In genomic region chr21:44858291-44858690, GRCh38 we compare ENCODE assay signal across 2 cellular contexts.
A peak's percentile ranks its signal among the peaks of the same experiment; 100 is the strongest.
TF ChIP-seq lines count a peak whose summit lies in the region.

No MANE protein-coding gene starts in this region.

TF ChIP-seq in K562, 482 proteins besides CTCF, POLR2A, EP300 and RAD21:
- TF ChIP-seq KDM2B (CRISPR knock-in tag; IDR thresholded peaks at IDR 0.05) (no peak), U2AF2 (optimal IDR thresholded peaks at IDR 0.05; ENCODE audit: low read depth, low read length) (no peak), POLR2G (IDR thresholded peaks at IDR 0.05; ENCODE audit: low read depth, low read length) (0 out of 2 replicates have a peak, but pooled peaks have one; percentile 29), ZFP91 (CRISPR knock-in tag; IDR thresholded peaks at IDR 0.05) (no peak)

TF ChIP-seq in HEK293T, 16 proteins besides CTCF, POLR2A, EP300 and RAD21:
- no peak for TF ChIP-seq FOXK2 (IDR thresholded peaks at IDR 0.05)
- TF ChIP-seq HDGF (IDR thresholded peaks at IDR 0.05; ENCODE audit: borderline replicate concordance), result no peak
- no peak for TF ChIP-seq SP1 (IDR thresholded peaks at IDR 0.05)
- no peak for TF ChIP-seq CTBP1 (IDR thresholded peaks at IDR 0.05; ENCODE audit: borderline replicate concordance)
- no peak for TF ChIP-seq TARDBP (IDR thresholded peaks at IDR 0.05)
